In genomic region chr13:24141333-24141910, GRCh38 we compare ENCODE assay signal across 28 cellular contexts. TPM values are rescaled to one million over a fixed set of nuclear protein-coding genes. Genes with fewer than 3 reads are reported as not detected.
A peak's percentile ranks its signal among the peaks of the same experiment; 100 is the strongest.
DNase-seq lines count a peak whose midpoint lies in the region; ATAC-seq and TF ChIP-seq lines count a peak whose summit lies in the region.
"Had no signal": no experiment of that assay in that cellular context is flagged by ENCODE, and none has a peak within 500 bp of the region (broad histone marks: within the 10 kb centered on the region; RNA-seq: fewer than 3 reads in every experiment).

No MANE protein-coding gene starts in this region.

- H3K27ac ChIP-seq in foreskin keratinocyte (no peak overlapping the region), spleen (no peak overlapping the region)
- H3K27ac ChIP-seq: breast epithelium, dorsolateral prefrontal cortex, gastroesophageal sphincter, hepatocyte, lower lobe of right lung, Peyer's patch, VCaP had no signal

- H3K4me1 Mint-ChIP-seq in Calu3 (ENCODE audit: low read depth, unreplicated experiment) (peaks cover 22% of the 10 kb centered on the region), HFFc6 (ENCODE audit: low read depth) (peaks cover 26% of the 10 kb centered on the region)
- H3K4me1 Mint-ChIP-seq: activated CD4-positive, alpha-beta T cell treated with anti-CD3 and anti-CD28 coated beads, Interleukin-2, amount 10 ng/mL, durations not matched to agents 24 days and 14 days; naive thymus-derived CD4-positive, alpha-beta T cell had no signal

- ATAC-seq in foreskin keratinocyte (peak; percentile 11), HG02973 (IDR thresholded peaks at IDR 0.05; ENCODE audit: unreplicated experiment) (no peak)
- ATAC-seq: activated naive CD4-positive, alpha-beta T cell treated with anti-CD3 and anti-CD28 coated beads, Interleukin-2, amount 50 U/mL, for 72 hours; gastroesophageal sphincter; lower lobe of right lung; naive thymus-derived CD4-positive, alpha-beta T cell had no signal

- no peaks in the 10 kb centered on the region for H3K9me3 ChIP-seq in spleen
- H3K9me3 ChIP-seq: breast epithelium, gastroesophageal sphincter, lower lobe of right lung, Peyer's patch had no signal

- no peak for TF ChIP-seq POLR2A in spleen (IDR thresholded peaks at IDR 0.05)

- H3K36me3 Mint-ChIP-seq in Calu3 (ENCODE audit: insufficient read depth, unreplicated experiment) (no peaks in the 10 kb centered on the region), HFFc6 (ENCODE audit: low read depth) (no peaks in the 10 kb centered on the region)
- H3K36me3 Mint-ChIP-seq: activated naive CD4-positive, alpha-beta T cell treated with anti-CD3 and anti-CD28 coated beads, Interleukin-2, amount 50 U/mL, for 72 hours; naive thymus-derived CD4-positive, alpha-beta T cell had no signal

- no peaks in the 10 kb centered on the region for H3K36me3 ChIP-seq in spleen
- H3K36me3 ChIP-seq: breast epithelium, gastroesophageal sphincter, lower lobe of right lung, Peyer's patch had no signal

- peak overlapping the region; percentile 22 for H3K27ac Mint-ChIP-seq in Calu3 (ENCODE audit: unreplicated experiment)
- H3K27ac Mint-ChIP-seq in HFFc6 = no peak overlapping the region
- H3K27ac Mint-ChIP-seq: activated CD4-positive, alpha-beta T cell treated with anti-CD3 and anti-CD28 coated beads, Interleukin-2, amount 10 ng/mL, durations not matched to agents 24 days and 14 days; activated naive CD4-positive, alpha-beta T cell treated with anti-CD3 and anti-CD28 coated beads, Interleukin-2, amount 50 U/mL, for 72 hours; naive thymus-derived CD4-positive, alpha-beta T cell had no signal

- CTCF ChIA-PET in Calu3 (lab: Charles Lee) = no interaction called here

- H3K9me3 Mint-ChIP-seq in Calu3 (ENCODE audit: low read depth, unreplicated experiment) (no peaks in the 10 kb centered on the region), HFFc6 (no peaks in the 10 kb centered on the region)
- H3K9me3 Mint-ChIP-seq: activated CD4-positive, alpha-beta T cell treated with anti-CD3 and anti-CD28 coated beads, Interleukin-2, amount 10 ng/mL, durations not matched to agents 24 days and 14 days; activated naive CD4-positive, alpha-beta T cell treated with anti-CD3 and anti-CD28 coated beads, Interleukin-2, amount 50 U/mL, for 72 hours; naive thymus-derived CD4-positive, alpha-beta T cell had no signal

- H3K27me3 Mint-ChIP-seq in Calu3 (ENCODE audit: unreplicated experiment) (no peaks in the 10 kb centered on the region), HFFc6 (ENCODE audit: insufficient read depth) (peaks cover 3% of the 10 kb centered on the region; the same call in 1 of the 2 replicates)

- intact Hi-C loops in Calu3 (cut with micrococcal nuclease; ENCODE audit: unreplicated experiment) = loop anchor here (10.0 kb wide), 1 partner anchor 53 kb away; no protein-coding TSS in a partner anchor
- intact Hi-C loops in spleen (cut with DNase I; ENCODE audit: low total_unique reads) = no loop called here

- H3K27me3 ChIP-seq in foreskin keratinocyte = peaks cover 4% of the 10 kb centered on the region
- H3K27me3 ChIP-seq in spleen (replicated peaks in 1 of 7) = no peaks in the 10 kb centered on the region
- H3K27me3 ChIP-seq: breast epithelium, dorsolateral prefrontal cortex, gastroesophageal sphincter, hepatocyte, Peyer's patch had no signal

- no peaks in the 10 kb centered on the region for H3K4me1 ChIP-seq in foreskin keratinocyte
- H3K4me1 ChIP-seq in spleen = no peaks in the 10 kb centered on the region
- H3K4me1 ChIP-seq: breast epithelium, gastroesophageal sphincter, lower lobe of right lung had no signal

- 84 to 95% (median 86%) methylated on average over 7 of the region's 7 CpGs for WGBS in spleen, 5 donors

- no peak overlapping the region for H3K4me3 Mint-ChIP-seq in Calu3 (ENCODE audit: low read depth, unreplicated experiment)
- H3K4me3 Mint-ChIP-seq in HFFc6 = no peak overlapping the region
- H3K4me3 Mint-ChIP-seq: activated CD4-positive, alpha-beta T cell treated with anti-CD3 and anti-CD28 coated beads, Interleukin-2, amount 10 ng/mL, durations not matched to agents 24 days and 14 days; naive thymus-derived CD4-positive, alpha-beta T cell had no signal

- DNase-seq in Calu3 = no peak
- DNase-seq in HFFc6 = peak; percentile 25
- DNase-seq in NCI-H2227 treated with DMSO at 0.1 percent for 48 hours (lab: John Stamatoyannopoulos, UW) = peak; percentile 94
- no peak for DNase-seq in foreskin keratinocyte
- DNase-seq in putamen (ENCODE audit: low spot score) = no peak
- no peak for DNase-seq in spleen
- DNase-seq in activated CD4-positive, CD25-positive, alpha-beta regulatory T cell treated with anti-CD3 and anti-CD28 coated beads, Interleukin-2, amount 50 U/mL, for 72 hours = no peak
- DNase-seq: activated CD4-positive, alpha-beta T cell treated with anti-CD3 and anti-CD28 coated beads, Interleukin-2, amount 10 ng/mL, durations not matched to agents 24 days and 14 days; activated effector memory CD4-positive, alpha-beta T cell treated with Interleukin-2 at 50 U/mL for 16 hours; activated T-cell treated with anti-CD3 and anti-CD28 coated beads, Interleukin-2, amount 50 U/mL, for 1 hour; amygdala; dorsolateral prefrontal cortex; HCEC 1CT; lower lobe of right lung; naive thymus-derived CD4-positive, alpha-beta T cell; NCI-H187; NCI-H524 treated with DMSO at 0.1 percent for 48 hours; Peyer's patch; SHP77; stimulated activated CD4-positive, alpha-beta T cell treated with anti-CD3 and anti-CD28 coated beads, Interleukin-15, amount 100 ng/mL, for 24 hours; stimulated activated CD4-positive, alpha-beta T cell treated with anti-CD3 and anti-CD28 coated beads, Interleukin-4, amount 100 ng/mL, for 4 hours; trophoblast cell had no signal

- BruUV-seq in Calu3 (replicated peaks; lab: Mats Ljungman, UMichigan) = no TSS peak

- H3K4me3 ChIP-seq in spleen = no peak overlapping the region
- H3K4me3 ChIP-seq: breast epithelium, dorsolateral prefrontal cortex, gastroesophageal sphincter, hepatocyte, lower lobe of right lung, Peyer's patch had no signal

- TF ChIP-seq CTCF in Calu3 (IDR thresholded peaks at IDR 0.05; ENCODE audit: unreplicated experiment) (no peak), HFFc6 (IDR thresholded peaks at IDR 0.05) (no peak), foreskin keratinocyte (conservative IDR thresholded peaks at IDR 0.05) (no peak), spleen (IDR thresholded peaks at IDR 0.05 in 8 of 11, conservative IDR thresholded peaks at IDR 0.05 in 3 of 11) (no peak)

RNA-seq across cellular contexts. Expression of gene SPATA13, which starts 19.1 kb away (rescaled TPM):
- total RNA-seq in Calu3 (2022) (33.8 and 35.9 TPM in 2 replicates), foreskin keratinocyte (1.4 and 2.2 TPM in 2 replicates), spleen (100 to 1,000 TPM; 101 to 185 (median 137) TPM)
- total RNA-seq in HFFc6 (2021; fragmentation: NEBNext Ultra II Directional; extraction: Animal tissue kit (Norgen Biotek cat#: 25700)) = 1 to 10 TPM; 7.0 to 9.2 (median 8.4) TPM
- polyA plus RNA-seq in foreskin keratinocyte (0.27 and 0.28 TPM in 2 replicates), spleen (10 to 100 TPM; 12.0 to 47.1 (median 28.8) TPM)

Comparison
In these comparisons a context has a peak if more than half of its experiments do, and no peak if none do; other contexts are left out.
1. DNase-seq: peak in HFFc6 (single experiment) and NCI-H2227 treated with DMSO at 0.1 percent for 48 hours (single experiment); none in Calu3 (single experiment), foreskin keratinocyte (0 of 2), putamen (single experiment), spleen (single experiment) and activated CD4-positive, CD25-positive, alpha-beta regulatory T cell treated with anti-CD3 and anti-CD28 coated beads, Interleukin-2, amount 50 U/mL, for 72 hours (single experiment).